ENCODE assay signal across 25 cellular contexts in genomic region chr4:38236003-38236402, GRCh38.
"Had no signal": no experiment of that assay in that cellular context is flagged by ENCODE, and none has a peak within 500 bp of the region (broad histone marks: within the 10 kb centered on the region; RNA-seq: fewer than 3 reads in every experiment).

No MANE protein-coding gene starts in this region.

- H3K27ac ChIP-seq: adrenal gland, SJCRH30, VCaP had no signal

- H3K9ac ChIP-seq: SK-N-SH had no signal

- H3K27me3 Mint-ChIP-seq: central memory CD8-positive, alpha-beta T cell had no signal

- H3K4me2 ChIP-seq: SK-N-SH had no signal

- DNase-seq: activated CD4-positive, alpha-beta T cell treated with anti-CD3 and anti-CD28 coated beads for 4 hours; activated CD8-positive, alpha-beta memory T cell treated with anti-CD3 and anti-CD28 coated beads, Interleukin-2, amount 50 U/mL, for 4 hours; activated CD8-positive, alpha-beta T cell treated with anti-CD3 and anti-CD28 coated beads for 36 hours; activated naive CD4-positive, alpha-beta T cell treated with anti-CD3 and anti-CD28 coated beads, Interleukin-2, amount 50 U/mL, for 16 hours; activated naive CD8-positive, alpha-beta T cell treated with anti-CD3 and anti-CD28 coated beads, Interleukin-2, amount 10 ng/mL, durations not matched to agents 7 days and 5 days; activated T-cell treated with anti-CD3 and anti-CD28 coated beads, Interleukin-2, amount 50 U/mL, for 72 hours; adrenal gland; anterior cingulate cortex; NCI-H2029; NCI-H2107; NCI-H2171 treated with DMSO at 0.1 percent for 48 hours; NCI-H345; NCI-H510A; NCI-H526 treated with DMSO at 0.1 percent for 48 hours; NCI-H82; Right ventricle myocardium superior; RPMI8226; SJCRH30; SK-N-SH; T-helper 1 cell had no signal

- H3K4me1 ChIP-seq: adrenal gland, SJCRH30 had no signal

- H3K36me3 ChIP-seq: adrenal gland, SJCRH30 had no signal

- H3K4me3 ChIP-seq: adrenal gland, SJCRH30 had no signal

- H3K4me3 Mint-ChIP-seq: activated CD8-positive, alpha-beta T cell treated with anti-CD3 and anti-CD28 coated beads for 36 hours; activated naive CD8-positive, alpha-beta T cell treated with anti-CD3 and anti-CD28 coated beads, Interleukin-2, amount 10 ng/mL, durations not matched to agents 7 days and 5 days; activated T-cell treated with anti-CD3 and anti-CD28 coated beads, Interleukin-2, amount 50 U/mL, for 72 hours; central memory CD8-positive, alpha-beta T cell had no signal

- ATAC-seq: activated CD4-positive, CD25-positive, alpha-beta regulatory T cell treated with anti-CD3 and anti-CD28 coated beads, Interleukin-2, amount 50 U/mL, for 24 hours; activated CD8-positive, alpha-beta T cell treated with anti-CD3 and anti-CD28 coated beads for 36 hours; activated T-cell treated with anti-CD3 and anti-CD28 coated beads, Interleukin-2, amount 50 U/mL, for 72 hours; Panc1 had no signal

- H3K9me3 ChIP-seq: adrenal gland, SK-N-SH had no signal

- H3K36me3 Mint-ChIP-seq: activated naive CD8-positive, alpha-beta T cell treated with anti-CD3 and anti-CD28 coated beads, Interleukin-2, amount 10 ng/mL, durations not matched to agents 7 days and 5 days had no signal

- H3K4me1 Mint-ChIP-seq: central memory CD8-positive, alpha-beta T cell had no signal

- H3K9me3 Mint-ChIP-seq: activated CD8-positive, alpha-beta T cell treated with anti-CD3 and anti-CD28 coated beads for 36 hours; activated T-helper 2 cell treated with anti-CD3 and anti-CD28 coated beads, Interferon-gamma antibody, Interleukin-2, Interleukin-4, amounts not matched to agents 10 μg/mL and 5 μg/mL and 100 μg/mL, durations not matched to agents 14 hours and 24 hours and 36 hours; central memory CD8-positive, alpha-beta T cell had no signal

- H3K27ac Mint-ChIP-seq: activated CD8-positive, alpha-beta T cell treated with anti-CD3 and anti-CD28 coated beads for 36 hours; activated naive CD8-positive, alpha-beta T cell treated with anti-CD3 and anti-CD28 coated beads, Interleukin-2, amount 10 ng/mL, durations not matched to agents 7 days and 5 days; activated T-cell treated with anti-CD3 and anti-CD28 coated beads, Interleukin-2, amount 50 U/mL, for 72 hours; activated T-helper 2 cell treated with anti-CD3 and anti-CD28 coated beads, Interferon-gamma antibody, Interleukin-2, Interleukin-4, amounts not matched to agents 10 μg/mL and 5 μg/mL and 100 μg/mL, durations not matched to agents 14 hours and 24 hours and 36 hours had no signal

- H3K27me3 ChIP-seq: adrenal gland, SJCRH30 had no signal

- H3K9me2 ChIP-seq: SK-N-SH had no signal
